In the genomic region with DNA sequence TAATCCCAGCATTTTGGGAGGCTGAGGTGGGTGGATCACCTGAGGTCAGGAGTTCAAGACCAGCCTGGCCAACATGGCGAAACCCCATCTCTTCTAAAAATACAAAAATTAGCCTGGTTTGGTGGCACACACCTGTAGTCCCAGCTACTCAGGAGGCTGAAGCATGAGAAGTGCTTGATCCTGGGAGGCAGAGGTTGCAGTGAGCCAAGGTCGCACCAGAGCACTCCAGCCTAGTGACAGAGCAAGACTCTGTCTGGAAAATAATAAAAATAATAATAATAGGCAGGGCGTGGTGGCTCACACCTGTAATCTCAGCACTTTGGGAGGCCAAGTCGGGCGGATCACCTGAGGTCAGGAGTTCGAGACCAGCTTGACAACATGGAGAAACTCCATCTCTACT, we compare ENCODE assay signal across 1 cellular context. TPM values are rescaled to one million over a fixed set of nuclear protein-coding genes. Genes with fewer than 3 reads are reported as not detected.
"Had no signal": no experiment of that assay in that cellular context is flagged by ENCODE, and none has a peak within 500 bp of the region (broad histone marks: within the 10 kb centered on the region; RNA-seq: fewer than 3 reads in every experiment).

No MANE protein-coding gene starts in this region.

RNA-seq across cellular contexts. Expression of a gene that starts 34.6 kb away (rescaled TPM):
- polyA plus RNA-seq: naive thymus-derived CD4-positive, alpha-beta T cell had no signal
